Comparison of ENCODE assay signal across 1 cellular context in the genomic region with DNA sequence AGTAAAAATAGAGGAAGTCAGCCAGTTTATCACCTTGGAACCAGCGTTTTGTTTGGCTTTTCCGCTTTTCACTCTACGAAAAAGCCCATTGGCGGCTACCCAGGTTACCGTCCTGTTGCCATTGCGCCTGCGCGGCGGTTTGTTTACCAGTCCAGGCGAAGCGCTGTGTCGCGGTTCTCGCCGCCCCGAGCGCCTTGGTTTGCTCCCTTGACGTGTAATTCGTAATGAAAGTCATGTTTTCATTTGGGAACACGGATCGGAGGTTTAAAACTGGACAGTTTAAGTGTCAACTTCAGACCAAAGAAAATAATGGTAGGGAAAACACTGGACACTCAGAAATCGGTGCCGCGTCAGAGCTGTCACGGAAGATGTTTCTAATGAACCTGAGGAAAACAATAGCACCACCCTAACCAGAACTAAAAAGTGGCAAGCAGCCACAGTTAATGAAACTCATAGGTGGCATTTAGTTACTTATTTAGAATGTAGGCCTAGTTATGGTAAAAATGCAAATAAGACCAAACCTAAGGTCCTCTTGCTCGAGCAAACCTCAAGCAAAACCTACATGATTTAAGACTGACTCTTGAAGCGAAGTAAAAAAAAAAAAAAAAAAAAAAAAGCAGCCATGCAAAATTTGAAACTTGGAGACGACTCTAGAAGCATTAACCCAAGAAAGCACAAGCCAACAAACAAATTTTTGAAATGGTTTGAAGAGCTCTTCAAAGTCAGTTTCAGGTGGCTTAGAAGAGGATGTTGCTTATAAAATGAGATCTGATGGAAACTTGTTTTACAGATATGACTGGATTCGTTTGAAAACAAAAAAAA.
TF ChIP-seq lines count a peak whose summit lies in the region.

No MANE protein-coding gene starts in this region.

TF ChIP-seq in K562, 482 proteins besides CTCF, POLR2A, EP300 and RAD21 (continued from another document and continues in another):
- TF ChIP-seq, protein P1, sequence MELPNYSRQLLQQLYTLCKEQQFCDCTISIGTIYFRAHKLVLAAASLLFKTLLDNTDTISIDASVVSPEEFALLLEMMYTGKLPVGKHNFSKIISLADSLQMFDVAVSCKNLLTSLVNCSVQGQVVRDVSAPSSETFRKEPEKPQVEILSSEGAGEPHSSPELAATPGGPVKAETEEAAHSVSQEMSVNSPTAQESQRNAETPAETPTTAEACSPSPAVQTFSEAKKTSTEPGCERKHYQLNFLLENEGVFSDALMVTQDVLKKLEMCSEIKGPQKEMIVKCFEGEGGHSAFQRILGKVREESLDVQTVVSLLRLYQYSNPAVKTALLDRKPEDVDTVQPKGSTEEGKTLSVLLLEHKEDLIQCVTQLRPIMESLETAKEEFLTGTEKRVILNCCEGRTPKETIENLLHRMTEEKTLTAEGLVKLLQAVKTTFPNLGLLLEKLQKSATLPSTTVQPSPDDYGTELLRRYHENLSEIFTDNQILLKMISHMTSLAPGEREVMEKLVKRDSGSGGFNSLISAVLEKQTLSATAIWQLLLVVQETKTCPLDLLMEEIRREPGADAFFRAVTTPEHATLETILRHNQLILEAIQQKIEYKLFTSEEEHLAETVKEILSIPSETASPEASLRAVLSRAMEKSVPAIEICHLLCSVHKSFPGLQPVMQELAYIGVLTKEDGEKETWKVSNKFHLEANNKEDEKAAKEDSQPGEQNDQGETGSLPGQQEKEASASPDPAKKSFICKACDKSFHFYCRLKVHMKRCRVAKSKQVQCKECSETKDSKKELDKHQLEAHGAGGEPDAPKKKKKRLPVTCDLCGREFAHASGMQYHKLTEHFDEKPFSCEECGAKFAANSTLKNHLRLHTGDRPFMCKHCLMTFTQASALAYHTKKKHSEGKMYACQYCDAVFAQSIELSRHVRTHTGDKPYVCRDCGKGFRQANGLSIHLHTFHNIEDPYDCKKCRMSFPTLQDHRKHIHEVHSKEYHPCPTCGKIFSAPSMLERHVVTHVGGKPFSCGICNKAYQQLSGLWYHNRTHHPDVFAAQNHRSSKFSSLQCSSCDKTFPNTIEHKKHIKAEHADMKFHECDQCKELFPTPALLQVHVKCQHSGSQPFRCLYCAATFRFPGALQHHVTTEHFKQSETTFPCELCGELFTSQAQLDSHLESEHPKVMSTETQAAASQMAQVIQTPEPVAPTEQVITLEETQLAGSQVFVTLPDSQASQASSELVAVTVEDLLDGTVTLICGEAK (IDR thresholded peaks at IDR 0.05) = 0 out of 2 replicates have a peak, but pooled peaks have one; percentile 11
- TF ChIP-seq, protein P1 (CRISPR knock-in tag; IDR thresholded peaks at IDR 0.05) = no peak
- TF ChIP-seq SREBF1 (IDR thresholded peaks at IDR 0.05; ENCODE audit: borderline replicate concordance, low read depth, low read length) (no peak), ZNF316 (IDR thresholded peaks at IDR 0.05) (no peak), GABPB2 (CRISPR knock-in tag; conservative IDR thresholded peaks at IDR 0.05) (no peak), NR2C2 (CRISPR knock-in tag; IDR thresholded peaks at IDR 0.05) (no peak), NR2C2 (tag; IDR thresholded peaks at IDR 0.05) (peak; percentile 47; the same call in 1 of the 2 replicates), ZC3H4 (CRISPR knock-in tag; IDR thresholded peaks at IDR 0.05; ENCODE audit: borderline replicate concordance) (no peak), TAL1 (IDR thresholded peaks at IDR 0.05) (no peak), ARNT (IDR thresholded peaks at IDR 0.05) (0 out of 4 replicates have a peak, but pooled peaks of 1 of the 2 experiments have one; percentile 35), CAMTA2 (CRISPR knock-in tag; conservative IDR thresholded peaks at IDR 0.05) (no peak), KDM5B (IDR thresholded peaks at IDR 0.05; ENCODE audit: insufficient replicate concordance, low read depth, low read length) (peak; percentile 70), ZZZ3 (IDR thresholded peaks at IDR 0.05) (no peak), PHTF2 (CRISPR knock-in tag; IDR thresholded peaks at IDR 0.05) (no peak), ZNF347 (CRISPR knock-in tag; IDR thresholded peaks at IDR 0.05; ENCODE audit: low read depth) (no peak), PHF20 (IDR thresholded peaks at IDR 0.05; ENCODE audit: partially characterized antibody) (no peak), TCFL5 (CRISPR knock-in tag; conservative IDR thresholded peaks at IDR 0.05) (no peak), DNMT1 (IDR thresholded peaks at IDR 0.05) (no peak)
- TF ChIP-seq, protein P2, sequence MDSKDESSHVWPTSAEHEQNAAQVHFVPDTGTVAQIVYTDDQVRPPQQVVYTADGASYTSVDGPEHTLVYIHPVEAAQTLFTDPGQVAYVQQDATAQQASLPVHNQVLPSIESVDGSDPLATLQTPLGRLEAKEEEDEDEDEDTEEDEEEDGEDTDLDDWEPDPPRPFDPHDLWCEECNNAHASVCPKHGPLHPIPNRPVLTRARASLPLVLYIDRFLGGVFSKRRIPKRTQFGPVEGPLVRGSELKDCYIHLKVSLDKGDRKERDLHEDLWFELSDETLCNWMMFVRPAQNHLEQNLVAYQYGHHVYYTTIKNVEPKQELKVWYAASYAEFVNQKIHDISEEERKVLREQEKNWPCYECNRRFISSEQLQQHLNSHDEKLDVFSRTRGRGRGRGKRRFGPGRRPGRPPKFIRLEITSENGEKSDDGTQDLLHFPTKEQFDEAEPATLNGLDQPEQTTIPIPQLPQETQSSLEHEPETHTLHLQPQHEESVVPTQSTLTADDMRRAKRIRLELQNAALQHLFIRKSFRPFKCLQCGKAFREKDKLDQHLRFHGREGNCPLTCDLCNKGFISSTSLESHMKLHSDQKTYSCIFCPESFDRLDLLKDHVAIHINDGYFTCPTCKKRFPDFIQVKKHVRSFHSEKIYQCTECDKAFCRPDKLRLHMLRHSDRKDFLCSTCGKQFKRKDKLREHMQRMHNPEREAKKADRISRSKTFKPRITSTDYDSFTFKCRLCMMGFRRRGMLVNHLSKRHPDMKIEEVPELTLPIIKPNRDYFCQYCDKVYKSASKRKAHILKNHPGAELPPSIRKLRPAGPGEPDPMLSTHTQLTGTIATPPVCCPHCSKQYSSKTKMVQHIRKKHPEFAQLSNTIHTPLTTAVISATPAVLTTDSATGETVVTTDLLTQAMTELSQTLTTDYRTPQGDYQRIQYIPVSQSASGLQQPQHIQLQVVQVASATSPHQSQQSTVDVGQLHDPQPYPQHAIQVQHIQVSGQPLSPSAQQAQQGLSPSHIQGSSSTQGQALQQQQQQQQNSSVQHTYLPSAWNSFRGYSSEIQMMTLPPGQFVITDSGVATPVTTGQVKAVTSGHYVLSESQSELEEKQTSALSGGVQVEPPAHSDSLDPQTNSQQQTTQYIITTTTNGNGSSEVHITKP (IDR thresholded peaks at IDR 0.05; ENCODE audit: partially characterized antibody) = peak; percentile 69
- TF ChIP-seq, protein P3, sequence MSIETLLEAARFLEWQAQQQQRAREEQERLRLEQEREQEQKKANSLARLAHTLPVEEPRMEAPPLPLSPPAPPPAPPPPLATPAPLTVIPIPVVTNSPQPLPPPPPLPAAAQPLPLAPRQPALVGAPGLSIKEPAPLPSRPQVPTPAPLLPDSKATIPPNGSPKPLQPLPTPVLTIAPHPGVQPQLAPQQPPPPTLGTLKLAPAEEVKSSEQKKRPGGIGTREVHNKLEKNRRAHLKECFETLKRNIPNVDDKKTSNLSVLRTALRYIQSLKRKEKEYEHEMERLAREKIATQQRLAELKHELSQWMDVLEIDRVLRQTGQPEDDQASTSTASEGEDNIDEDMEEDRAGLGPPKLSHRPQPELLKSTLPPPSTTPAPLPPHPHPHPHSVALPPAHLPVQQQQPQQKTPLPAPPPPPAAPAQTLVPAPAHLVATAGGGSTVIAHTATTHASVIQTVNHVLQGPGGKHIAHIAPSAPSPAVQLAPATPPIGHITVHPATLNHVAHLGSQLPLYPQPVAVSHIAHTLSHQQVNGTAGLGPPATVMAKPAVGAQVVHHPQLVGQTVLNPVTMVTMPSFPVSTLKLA (conservative IDR thresholded peaks at IDR 0.05) = peak; percentile 50 to 72; a peak in 3 of 4 replicates
- TF ChIP-seq, protein P4, sequence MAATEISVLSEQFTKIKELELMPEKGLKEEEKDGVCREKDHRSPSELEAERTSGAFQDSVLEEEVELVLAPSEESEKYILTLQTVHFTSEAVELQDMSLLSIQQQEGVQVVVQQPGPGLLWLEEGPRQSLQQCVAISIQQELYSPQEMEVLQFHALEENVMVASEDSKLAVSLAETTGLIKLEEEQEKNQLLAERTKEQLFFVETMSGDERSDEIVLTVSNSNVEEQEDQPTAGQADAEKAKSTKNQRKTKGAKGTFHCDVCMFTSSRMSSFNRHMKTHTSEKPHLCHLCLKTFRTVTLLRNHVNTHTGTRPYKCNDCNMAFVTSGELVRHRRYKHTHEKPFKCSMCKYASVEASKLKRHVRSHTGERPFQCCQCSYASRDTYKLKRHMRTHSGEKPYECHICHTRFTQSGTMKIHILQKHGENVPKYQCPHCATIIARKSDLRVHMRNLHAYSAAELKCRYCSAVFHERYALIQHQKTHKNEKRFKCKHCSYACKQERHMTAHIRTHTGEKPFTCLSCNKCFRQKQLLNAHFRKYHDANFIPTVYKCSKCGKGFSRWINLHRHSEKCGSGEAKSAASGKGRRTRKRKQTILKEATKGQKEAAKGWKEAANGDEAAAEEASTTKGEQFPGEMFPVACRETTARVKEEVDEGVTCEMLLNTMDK (IDR thresholded peaks at IDR 0.05; ENCODE audit: borderline replicate concordance, insufficient read depth, low read depth, low read length, poor library complexity, severe bottlenecking) = peak; percentile 1
- TF ChIP-seq, protein P5, sequence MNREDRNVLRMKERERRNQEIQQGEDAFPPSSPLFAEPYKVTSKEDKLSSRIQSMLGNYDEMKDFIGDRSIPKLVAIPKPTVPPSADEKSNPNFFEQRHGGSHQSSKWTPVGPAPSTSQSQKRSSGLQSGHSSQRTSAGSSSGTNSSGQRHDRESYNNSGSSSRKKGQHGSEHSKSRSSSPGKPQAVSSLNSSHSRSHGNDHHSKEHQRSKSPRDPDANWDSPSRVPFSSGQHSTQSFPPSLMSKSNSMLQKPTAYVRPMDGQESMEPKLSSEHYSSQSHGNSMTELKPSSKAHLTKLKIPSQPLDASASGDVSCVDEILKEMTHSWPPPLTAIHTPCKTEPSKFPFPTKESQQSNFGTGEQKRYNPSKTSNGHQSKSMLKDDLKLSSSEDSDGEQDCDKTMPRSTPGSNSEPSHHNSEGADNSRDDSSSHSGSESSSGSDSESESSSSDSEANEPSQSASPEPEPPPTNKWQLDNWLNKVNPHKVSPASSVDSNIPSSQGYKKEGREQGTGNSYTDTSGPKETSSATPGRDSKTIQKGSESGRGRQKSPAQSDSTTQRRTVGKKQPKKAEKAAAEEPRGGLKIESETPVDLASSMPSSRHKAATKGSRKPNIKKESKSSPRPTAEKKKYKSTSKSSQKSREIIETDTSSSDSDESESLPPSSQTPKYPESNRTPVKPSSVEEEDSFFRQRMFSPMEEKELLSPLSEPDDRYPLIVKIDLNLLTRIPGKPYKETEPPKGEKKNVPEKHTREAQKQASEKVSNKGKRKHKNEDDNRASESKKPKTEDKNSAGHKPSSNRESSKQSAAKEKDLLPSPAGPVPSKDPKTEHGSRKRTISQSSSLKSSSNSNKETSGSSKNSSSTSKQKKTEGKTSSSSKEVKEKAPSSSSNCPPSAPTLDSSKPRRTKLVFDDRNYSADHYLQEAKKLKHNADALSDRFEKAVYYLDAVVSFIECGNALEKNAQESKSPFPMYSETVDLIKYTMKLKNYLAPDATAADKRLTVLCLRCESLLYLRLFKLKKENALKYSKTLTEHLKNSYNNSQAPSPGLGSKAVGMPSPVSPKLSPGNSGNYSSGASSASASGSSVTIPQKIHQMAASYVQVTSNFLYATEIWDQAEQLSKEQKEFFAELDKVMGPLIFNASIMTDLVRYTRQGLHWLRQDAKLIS (CRISPR knock-in tag; IDR thresholded peaks at IDR 0.05) = peak; percentile 64; the same call in 1 of the 2 replicates
- TF ChIP-seq, protein P6, sequence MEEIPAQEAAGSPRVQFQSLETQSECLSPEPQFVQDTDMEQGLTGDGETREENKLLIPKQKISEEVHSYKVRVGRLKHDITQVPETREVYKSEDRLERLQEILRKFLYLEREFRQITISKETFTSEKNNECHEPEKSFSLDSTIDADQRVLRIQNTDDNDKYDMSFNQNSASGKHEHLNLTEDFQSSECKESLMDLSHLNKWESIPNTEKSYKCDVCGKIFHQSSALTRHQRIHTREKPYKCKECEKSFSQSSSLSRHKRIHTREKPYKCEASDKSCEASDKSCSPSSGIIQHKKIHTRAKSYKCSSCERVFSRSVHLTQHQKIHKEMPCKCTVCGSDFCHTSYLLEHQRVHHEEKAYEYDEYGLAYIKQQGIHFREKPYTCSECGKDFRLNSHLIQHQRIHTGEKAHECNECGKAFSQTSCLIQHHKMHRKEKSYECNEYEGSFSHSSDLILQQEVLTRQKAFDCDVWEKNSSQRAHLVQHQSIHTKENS (CRISPR knock-in tag; IDR thresholded peaks at IDR 0.05) = no peak
- TF ChIP-seq, protein P7, sequence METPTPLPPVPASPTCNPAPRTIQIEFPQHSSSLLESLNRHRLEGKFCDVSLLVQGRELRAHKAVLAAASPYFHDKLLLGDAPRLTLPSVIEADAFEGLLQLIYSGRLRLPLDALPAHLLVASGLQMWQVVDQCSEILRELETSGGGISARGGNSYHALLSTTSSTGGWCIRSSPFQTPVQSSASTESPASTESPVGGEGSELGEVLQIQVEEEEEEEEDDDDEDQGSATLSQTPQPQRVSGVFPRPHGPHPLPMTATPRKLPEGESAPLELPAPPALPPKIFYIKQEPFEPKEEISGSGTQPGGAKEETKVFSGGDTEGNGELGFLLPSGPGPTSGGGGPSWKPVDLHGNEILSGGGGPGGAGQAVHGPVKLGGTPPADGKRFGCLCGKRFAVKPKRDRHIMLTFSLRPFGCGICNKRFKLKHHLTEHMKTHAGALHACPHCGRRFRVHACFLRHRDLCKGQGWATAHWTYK (CRISPR knock-in tag; IDR thresholded peaks at IDR 0.05) = no peak
